ENCODE assay signal across 8 cellular contexts in the genomic region with DNA sequence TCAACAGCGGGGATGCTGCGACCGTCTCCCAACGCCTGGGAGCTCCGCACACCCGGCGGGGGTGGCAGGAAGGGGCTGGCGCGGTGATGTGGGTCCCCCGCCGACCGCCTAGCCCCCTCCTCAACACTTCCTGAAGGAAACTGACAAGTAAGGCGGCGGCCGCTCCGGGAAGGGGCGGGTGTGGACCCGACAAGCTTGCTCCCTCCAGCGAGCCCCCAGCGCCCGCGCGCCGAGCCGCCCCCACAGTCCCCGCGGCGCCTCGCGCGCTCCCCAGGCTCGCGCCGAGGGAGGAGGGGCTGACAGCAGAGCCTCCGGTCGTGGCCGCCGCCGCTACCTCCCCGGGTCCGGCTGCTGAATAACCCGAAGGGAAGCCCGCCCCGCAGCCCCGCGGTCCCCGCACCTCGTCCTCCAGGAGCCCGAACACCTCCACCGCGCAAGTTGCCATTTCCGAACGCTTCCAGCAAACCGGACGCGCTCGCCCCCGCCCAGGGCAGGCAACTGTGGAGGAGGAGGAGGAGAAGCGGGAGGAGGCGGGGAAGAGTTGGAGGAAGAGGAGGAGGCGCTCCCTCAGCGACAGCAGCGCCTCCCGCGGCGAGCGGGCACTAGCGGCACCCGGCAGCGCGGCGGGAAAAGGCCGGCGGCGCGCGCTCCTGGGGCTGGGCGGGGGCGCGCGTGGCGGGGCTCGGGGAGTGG. TPM values are rescaled to one million over a fixed set of nuclear protein-coding genes. Genes with fewer than 3 reads are reported as not detected.
A peak's percentile ranks its signal among the peaks of the same experiment; 100 is the strongest.
DNase-seq lines count a peak whose midpoint lies in the region; ATAC-seq and TF ChIP-seq lines count a peak whose summit lies in the region.

TSS of gene NEDD4 (minus strand) at position 502 of the 693 bp plus-strand sequence. CDS start at position 445, 57 bp downstream.

- ATAC-seq in HG02642 (IDR thresholded peaks at IDR 0.05; ENCODE audit: poor library complexity, unreplicated experiment) = peak; percentile 94
- ATAC-seq in left ventricle myocardium superior = peak; percentile 98
- peak; percentile 93 to 95 (median 94) for ATAC-seq in psoas muscle

- WGBS in psoas muscle, 3 donors = 0% methylated on average over 42 to 83 of the region's 83 CpGs
- under 1% methylated on average over 83 of the region's 83 CpGs for WGBS in urinary bladder

- TF ChIP-seq CTCF in GM12864 (IDR thresholded peaks at IDR 0.05; ENCODE audit: low read depth, low read length, missing control alignments) = peak; percentile 65
- TF ChIP-seq CTCF in psoas muscle (IDR thresholded peaks at IDR 0.05) = peak; percentile 59

- peak within 1 kb of the TSS; percentile 83 for H3K27ac ChIP-seq in psoas muscle
- peak within 1 kb of the TSS; percentile 89 for H3K27ac ChIP-seq in urinary bladder (ENCODE audit: low read depth)

- no peaks in the 10 kb centered on the region for H3K27me3 ChIP-seq in psoas muscle (ENCODE audit: insufficient read depth in 3 of 3, low read length in 2 of 3)

- DNase-seq in GM12864 (ENCODE audit: low read depth) (peak; percentile 39), NCI-H1105 treated with DMSO at 0.1 percent for 48 hours (lab: John Stamatoyannopoulos, UW) (peak; percentile 61), amygdala (lab: John Stamatoyannopoulos, UW) (peak; percentile 23 to 87 (median 71)), left ventricle myocardium superior (peak; percentile 91), psoas muscle (peak; percentile 89 to 92)

- no peaks in the 10 kb centered on the region for H3K36me3 ChIP-seq in psoas muscle (ENCODE audit: insufficient read depth in 1 of 2, low read depth in 1 of 2)
- H3K36me3 ChIP-seq in urinary bladder (ENCODE audit: insufficient read depth) = no peaks in the 10 kb centered on the region

- H3K4me3 Mint-ChIP-seq in T-helper 1 cell treated with Interleukin-12 subunit alpha and Interleukin-12 subunit beta and Interleukin-4 antibody, amounts not matched to agents 30 μg/mL and 1 μg/mL, for 36 hours = peak within 1 kb of the TSS; percentile 89

- H3K27me3 Mint-ChIP-seq in T-helper 1 cell treated with Interleukin-12 subunit alpha and Interleukin-12 subunit beta and Interleukin-4 antibody, amounts not matched to agents 30 μg/mL and 1 μg/mL, for 36 hours (ENCODE audit: low read depth) = peaks cover 37% of the 10 kb centered on the region

- H3K36me3 Mint-ChIP-seq in T-helper 1 cell treated with Interleukin-12 subunit alpha and Interleukin-12 subunit beta and Interleukin-4 antibody, amounts not matched to agents 30 μg/mL and 1 μg/mL, for 36 hours (ENCODE audit: low read depth) = peaks cover 2% of the 10 kb centered on the region

- peak within 1 kb of the TSS; percentile 61 for H3K27ac Mint-ChIP-seq in T-helper 1 cell treated with Interleukin-12 subunit alpha and Interleukin-12 subunit beta and Interleukin-4 antibody, amounts not matched to agents 30 μg/mL and 1 μg/mL, for 36 hours

- H3K4me1 ChIP-seq in psoas muscle (peaks cover 16% of the 10 kb centered on the region), urinary bladder (ENCODE audit: insufficient read depth) (no peaks in the 10 kb centered on the region)

- intact Hi-C loops in left ventricle myocardium superior (cut with micrococcal nuclease) = no loop called here
- intact Hi-C loops in psoas muscle (cut with DNase I) = loop anchor here (5.0 to 10.0 kb wide), 4 partner anchors 59 to 252 kb away; partner anchors contain the start of gene RFX7 (in 2 of the 2)

- H3K9me3 Mint-ChIP-seq in T-helper 1 cell treated with Interleukin-12 subunit alpha and Interleukin-12 subunit beta and Interleukin-4 antibody, amounts not matched to agents 30 μg/mL and 1 μg/mL, for 36 hours = no peaks in the 10 kb centered on the region

- H3K9me3 ChIP-seq in psoas muscle = no peaks in the 10 kb centered on the region

- H3K4me3 ChIP-seq in GM12864 (ENCODE audit: low read depth, low read length) (peak within 1 kb of the TSS; percentile 75), psoas muscle (peak within 1 kb of the TSS; percentile 82), urinary bladder (ENCODE audit: low read depth, low read length) (peak within 1 kb of the TSS; percentile 74)

- H3K4me1 Mint-ChIP-seq in T-helper 1 cell treated with Interleukin-12 subunit alpha and Interleukin-12 subunit beta and Interleukin-4 antibody, amounts not matched to agents 30 μg/mL and 1 μg/mL, for 36 hours (ENCODE audit: low read depth) = peaks cover 12% of the 10 kb centered on the region

RNA-seq across cellular contexts. Expression of gene NEDD4, which starts in this region (rescaled TPM):
- 10.5 TPM for total RNA-seq in left ventricle myocardium superior
- 100 to 1,000 TPM in 1 of 4 donors, 10 to 100 TPM in 3; 39.1 to 145 (median 82.1) TPM for total RNA-seq in psoas muscle
- polyA plus RNA-seq in psoas muscle = 100 to 1,000 TPM in 1 of 3 donors, 10 to 100 TPM in 2; 36.2 to 134 (median 94.5) TPM
- 51.2 TPM for total RNA-seq in urinary bladder
- polyA plus RNA-seq in urinary bladder = 12.4 TPM

Comparison
In these comparisons a context has a peak if more than half of its experiments do, and no peak if none do; other contexts are left out.
1. Peak in every context shown above with its lines: DNase-seq, ATAC-seq, H3K4me3 ChIP-seq and H3K27ac ChIP-seq.
2. DNase-seq: peak in every context shown above with its lines; median percentile 91 in left ventricle myocardium superior; 90 in psoas muscle; 71 in amygdala; 61 in NCI-H1105 treated with DMSO at 0.1 percent for 48 hours; 39 in GM12864.